In the genomic region with DNA sequence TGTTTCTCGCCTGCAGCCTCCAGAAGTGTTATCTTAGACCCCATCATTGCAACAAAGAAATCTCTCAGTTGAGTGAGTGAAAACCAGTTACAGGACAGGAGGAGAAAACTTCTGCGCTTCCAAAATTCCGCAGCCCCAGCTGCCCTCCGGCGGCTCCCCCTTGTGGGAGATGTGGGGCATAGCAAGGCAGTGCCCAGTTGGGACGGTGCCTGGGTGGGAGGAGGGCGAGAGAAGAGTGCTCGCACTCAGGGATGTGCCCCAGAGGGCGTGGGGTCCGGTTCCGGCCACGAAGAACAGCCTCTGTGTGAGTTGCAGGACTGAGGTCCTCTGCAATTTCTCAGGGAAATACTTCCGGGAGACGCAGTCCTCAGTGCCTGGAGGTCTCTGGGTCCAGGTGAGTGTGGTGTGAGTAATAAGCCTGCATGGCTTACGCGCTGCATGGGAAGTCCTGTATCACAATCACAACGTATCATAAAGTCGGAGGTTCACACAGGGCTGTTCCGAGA, we compare ENCODE assay signal across 9 cellular contexts.
A peak's percentile ranks its signal among the peaks of the same experiment; 100 is the strongest.
DNase-seq lines count a peak whose midpoint lies in the region; ATAC-seq, FAIRE-seq and TF ChIP-seq lines count a peak whose summit lies in the region.
"Had no signal": no experiment of that assay in that cellular context is flagged by ENCODE, and none has a peak within 500 bp of the region (broad histone marks: within the 10 kb centered on the region; RNA-seq: fewer than 3 reads in every experiment).

No MANE protein-coding gene starts in this region.

- peaks cover 21 to 68% (median 42%) of the 10 kb centered on the region in 5 donors for H3K27me3 Mint-ChIP-seq in naive thymus-derived CD4-positive, alpha-beta T cell

- H3K4me1 ChIP-seq in fibroblast of lung (ENCODE audit: control insufficient read depth, extremely low read depth, insufficient read depth, low read length) = peaks cover 38% of the 10 kb centered on the region
- H3K4me1 ChIP-seq in naive thymus-derived CD4-positive, alpha-beta T cell (ENCODE audit: control insufficient read depth in 2 of 2, insufficient read depth in 2 of 2, low read length in 2 of 2) = no peaks in the 10 kb centered on the region
- peaks cover 45% of the 10 kb centered on the region for H3K4me1 ChIP-seq in testis

- H3K4me2 ChIP-seq in fibroblast of lung (ENCODE audit: extremely low read depth, insufficient read depth, low read length) = peak overlapping the region; percentile 95

- no peaks in the 10 kb centered on the region for H3K36me3 Mint-ChIP-seq in naive thymus-derived CD4-positive, alpha-beta T cell

- H2AFZ ChIP-seq in fibroblast of lung (ENCODE audit: low read length) = no peak overlapping the region

- H3K9me3 ChIP-seq in fibroblast of lung (ENCODE audit: control insufficient read depth, insufficient read depth, low read depth, low read length) = no peaks in the 10 kb centered on the region
- H3K9me3 ChIP-seq in naive thymus-derived CD4-positive, alpha-beta T cell (ENCODE audit: control insufficient read depth in 2 of 3, low read length in 3 of 3) = no peaks in the 10 kb centered on the region
- no peaks in the 10 kb centered on the region for H3K9me3 ChIP-seq in testis

- 0 to 10% methylated on average over 9 to 19 of the region's 19 CpGs for WGBS in testis, 2 donors

- CTCF ChIA-PET in naive thymus-derived CD4-positive, alpha-beta T cell (lab: Charles Lee) = no interaction called here

- TF ChIP-seq CTCF in GM12864 (IDR thresholded peaks at IDR 0.05; ENCODE audit: low read depth, low read length, missing control alignments) (peak; percentile 95), NB4 (IDR thresholded peaks at IDR 0.05; ENCODE audit: low read depth, low read length) (peak; percentile 96), fibroblast of lung (conservative IDR thresholded peaks at IDR 0.05 in 1 of 2, IDR thresholded peaks at IDR 0.05 in 1 of 2; ENCODE audit: low read depth in 1 of 2, low read length in 2 of 2) (peak; percentile 98 to 99), testis (IDR thresholded peaks at IDR 0.05) (peak; percentile 86 to 98 (median 97))

- peaks cover 3% of the 10 kb centered on the region for H3K36me3 ChIP-seq in fibroblast of lung (ENCODE audit: control insufficient read depth, insufficient read depth, low read length)
- no peaks in the 10 kb centered on the region for H3K36me3 ChIP-seq in naive thymus-derived CD4-positive, alpha-beta T cell (ENCODE audit: control insufficient read depth in 2 of 3, insufficient read depth in 3 of 3, low read length in 3 of 3)
- no peaks in the 10 kb centered on the region for H3K36me3 ChIP-seq in testis (ENCODE audit: low read depth, missing control alignments)

- intact Hi-C loops in naive thymus-derived CD4-positive, alpha-beta T cell (cut with micrococcal nuclease) = loop anchor here (1.0 to 10.0 kb wide), 2 partner anchors 547 to 878 kb away; no protein-coding TSS in a partner anchor
- intact Hi-C loops in testis (cut with DNase I; ENCODE audit: low total_unique reads) = loop anchor here (5.0 to 10.0 kb wide), 2 partner anchors 98 to 546 kb away; no protein-coding TSS in a partner anchor

- no peak overlapping the region for H3K27ac Mint-ChIP-seq in naive thymus-derived CD4-positive, alpha-beta T cell
- H3K27ac Mint-ChIP-seq: dendritic cell treated with granulocyte-macrophage colony-stimulating factor and Interleukin-4, amounts not matched to agents 40 ng/mL and 50 ng/mL, for 4 days had no signal

- H3K27ac ChIP-seq in fibroblast of lung (ENCODE audit: insufficient read depth, low read length) (peak overlapping the region; percentile 84), testis (peak overlapping the region; percentile 64 to 85)
- H3K27ac ChIP-seq in naive thymus-derived CD4-positive, alpha-beta T cell (ENCODE audit: low read depth, low read length) = no peak overlapping the region

- H3K4me3 Mint-ChIP-seq in naive thymus-derived CD4-positive, alpha-beta T cell = no peak overlapping the region
- H3K4me3 Mint-ChIP-seq: dendritic cell treated with granulocyte-macrophage colony-stimulating factor and Interleukin-4, amounts not matched to agents 40 ng/mL and 50 ng/mL, for 4 days had no signal

- peaks cover 0 to 9% (median 0%) of the 10 kb centered on the region in 7 donors for H3K4me1 Mint-ChIP-seq in naive thymus-derived CD4-positive, alpha-beta T cell

- POLR2A ChIA-PET in naive thymus-derived CD4-positive, alpha-beta T cell (lab: Charles Lee) = no interaction called here

- no peak overlapping the region for H3K9ac ChIP-seq in fibroblast of lung (ENCODE audit: insufficient read depth, low read length)

- H3K79me2 ChIP-seq in fibroblast of lung (ENCODE audit: control insufficient read depth, insufficient read depth, low read length) = peaks cover 82% of the 10 kb centered on the region

- H3K27me3 ChIP-seq in fibroblast of lung (ENCODE audit: control insufficient read depth, insufficient read depth, low read length) (no peaks in the 10 kb centered on the region), testis (no peaks in the 10 kb centered on the region)
- H3K27me3 ChIP-seq in naive thymus-derived CD4-positive, alpha-beta T cell (ENCODE audit: control insufficient read depth in 2 of 2, insufficient read depth in 2 of 2, low read length in 2 of 2) = no peaks in the 10 kb centered on the region

- no peaks in the 10 kb centered on the region for H4K20me1 ChIP-seq in fibroblast of lung (ENCODE audit: control insufficient read depth, extremely low read depth, insufficient read depth, low read length)

- peaks cover 0 to 4% (median 0%) of the 10 kb centered on the region in 11 donors for H3K9me3 Mint-ChIP-seq in naive thymus-derived CD4-positive, alpha-beta T cell
- H3K9me3 Mint-ChIP-seq: dendritic cell treated with granulocyte-macrophage colony-stimulating factor and Interleukin-4, amounts not matched to agents 40 ng/mL and 50 ng/mL, for 4 days had no signal

- FAIRE-seq in H54 (lab: Jason Lieb, UNC) = peak; percentile 6

- peak; percentile 76 for ATAC-seq in naive thymus-derived CD4-positive, alpha-beta T cell
- no peak for ATAC-seq in HG02840 (IDR thresholded peaks at IDR 0.05; ENCODE audit: low FRiP score, unreplicated experiment)

- H3K4me3 ChIP-seq in GM12864 (ENCODE audit: low read depth, low read length) = no peak overlapping the region
- H3K4me3 ChIP-seq in NB4 (ENCODE audit: low read depth, low read length) = no peak overlapping the region
- peak overlapping the region; percentile 43 to 80 (median 56) for H3K4me3 ChIP-seq in fibroblast of lung (replicated peaks in 1 of 4; ENCODE audit: control extremely low read depth in 1 of 4, insufficient read depth in 1 of 4, low read depth in 3 of 4, low read length in 4 of 4)
- no peak overlapping the region for H3K4me3 ChIP-seq in naive thymus-derived CD4-positive, alpha-beta T cell (ENCODE audit: low read length)
- H3K4me3 ChIP-seq in testis = peak overlapping the region; percentile 34 to 55

- DNase-seq in GM12864 (ENCODE audit: low read depth) (no peak), H54 (ENCODE audit: insufficient read length, low spot score) (peak; percentile 32), NB4 (ENCODE audit: low read depth) (peak; percentile 53), fibroblast of lung (ENCODE audit: low read depth in 2 of 2) (peak; percentile 72 to 81), testis (peak; percentile 79)
- DNase-seq in activated CD8-positive, alpha-beta memory T cell treated with anti-CD3 and anti-CD28 coated beads, Interleukin-2, amount 50 U/mL, for 4 hours = peak; percentile 14
- peak in 6 of 9 donors; percentile 3 to 50 (median 16) for DNase-seq in naive thymus-derived CD4-positive, alpha-beta T cell

- TF ChIP-seq POLR2A in H54 (IDR thresholded peaks at IDR 0.05; ENCODE audit: low read depth, low read length) (no peak), NB4 (IDR thresholded peaks at IDR 0.05; ENCODE audit: extremely low read depth, insufficient read length) (no peak), testis (IDR thresholded peaks at IDR 0.05) (no peak)

Comparison
In these comparisons a context has a peak if more than half of its experiments do, and no peak if none do; other contexts are left out.
1. H3K4me3 ChIP-seq: peak in fibroblast of lung (4 of 4) and testis (2 of 2); none in GM12864 (single experiment), NB4 (single experiment) and naive thymus-derived CD4-positive, alpha-beta T cell (single experiment).
2. Peak in every context shown above with its lines, with median percentiles within 50 percentile points of each other: CTCF ChIP-seq.